1 cellular context compared by ENCODE assay signal in the genomic region with DNA sequence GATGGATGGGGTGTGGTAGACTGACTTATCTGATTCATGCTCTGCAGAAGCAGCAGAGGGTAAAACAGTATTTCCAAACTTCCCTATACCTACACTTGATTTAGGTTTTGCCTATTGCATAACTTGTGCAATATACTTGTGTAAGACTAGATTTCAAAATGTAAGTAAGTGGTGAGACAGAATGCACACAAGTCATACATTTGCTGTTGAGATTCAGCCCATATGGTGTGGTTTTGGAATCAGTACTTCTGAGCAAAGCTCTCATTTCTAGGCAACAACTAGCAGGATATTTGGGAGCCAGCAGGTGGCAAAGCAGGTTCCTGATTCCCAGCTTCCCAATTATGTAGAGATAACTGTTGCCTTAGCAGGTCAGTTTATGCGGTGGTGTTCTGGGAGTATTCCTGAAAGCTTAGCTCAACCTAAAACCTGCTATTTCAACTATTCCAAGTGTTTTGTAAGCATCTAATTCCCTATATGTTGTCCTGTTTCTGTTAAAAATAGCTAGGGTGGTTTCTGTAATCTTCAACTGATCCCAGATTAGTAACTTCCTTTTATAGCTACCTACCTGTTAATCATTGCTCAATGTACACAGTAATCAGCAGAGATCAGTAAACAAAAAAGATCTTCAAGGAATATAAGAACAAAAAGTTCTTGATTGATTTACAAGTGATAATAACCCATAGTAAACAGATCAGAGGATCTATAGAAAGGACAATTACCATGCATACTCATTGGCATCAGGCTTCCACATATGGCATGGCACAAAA.
TF ChIP-seq lines count a peak whose summit lies in the region.

No MANE protein-coding gene starts in this region.

TF ChIP-seq in HepG2, 621 proteins besides CTCF, POLR2A, EP300 and RAD21 (continued from another document):
- TF ChIP-seq ZNF569 (CRISPR knock-in tag; IDR thresholded peaks at IDR 0.05; ENCODE audit: borderline replicate concordance): no peak
- TF ChIP-seq, protein P1, sequence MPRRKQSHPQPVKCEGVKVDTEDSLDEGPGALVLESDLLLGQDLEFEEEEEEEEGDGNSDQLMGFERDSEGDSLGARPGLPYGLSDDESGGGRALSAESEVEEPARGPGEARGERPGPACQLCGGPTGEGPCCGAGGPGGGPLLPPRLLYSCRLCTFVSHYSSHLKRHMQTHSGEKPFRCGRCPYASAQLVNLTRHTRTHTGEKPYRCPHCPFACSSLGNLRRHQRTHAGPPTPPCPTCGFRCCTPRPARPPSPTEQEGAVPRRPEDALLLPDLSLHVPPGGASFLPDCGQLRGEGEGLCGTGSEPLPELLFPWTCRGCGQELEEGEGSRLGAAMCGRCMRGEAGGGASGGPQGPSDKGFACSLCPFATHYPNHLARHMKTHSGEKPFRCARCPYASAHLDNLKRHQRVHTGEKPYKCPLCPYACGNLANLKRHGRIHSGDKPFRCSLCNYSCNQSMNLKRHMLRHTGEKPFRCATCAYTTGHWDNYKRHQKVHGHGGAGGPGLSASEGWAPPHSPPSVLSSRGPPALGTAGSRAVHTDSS (CRISPR knock-in tag; conservative IDR thresholded peaks at IDR 0.05): no peak
- TF ChIP-seq PAWR (CRISPR knock-in tag; IDR thresholded peaks at IDR 0.05; ENCODE audit: borderline replicate concordance): no peak
- no peak for TF ChIP-seq KDM2A (CRISPR knock-in tag; IDR thresholded peaks at IDR 0.05; ENCODE audit: borderline replicate concordance, low read depth)
- no peak for TF ChIP-seq TSC22D2 (CRISPR knock-in tag; IDR thresholded peaks at IDR 0.05; ENCODE audit: borderline replicate concordance)
- no peak for TF ChIP-seq ZNF431 (CRISPR knock-in tag; IDR thresholded peaks at IDR 0.05; ENCODE audit: borderline replicate concordance, low read depth)
- TF ChIP-seq IRF2 (CRISPR knock-in tag; IDR thresholded peaks at IDR 0.05): no peak
- no peak for TF ChIP-seq KDM4B (CRISPR knock-in tag; IDR thresholded peaks at IDR 0.05)
- no peak for TF ChIP-seq SALL2 (CRISPR knock-in tag; IDR thresholded peaks at IDR 0.05)
- no peak for TF ChIP-seq ZNF746 (CRISPR knock-in tag; IDR thresholded peaks at IDR 0.05)
- no peak for TF ChIP-seq SOX6 (IDR thresholded peaks at IDR 0.05)
- TF ChIP-seq SOX6 (CRISPR knock-in tag; IDR thresholded peaks at IDR 0.05): 0 out of 2 replicates have a peak, but pooled peaks have one; percentile 14
- no peak for TF ChIP-seq AKAP8 (CRISPR knock-in tag; IDR thresholded peaks at IDR 0.05)
- no peak for TF ChIP-seq SALL1 (CRISPR knock-in tag; IDR thresholded peaks at IDR 0.05)
- no peak for TF ChIP-seq ATF7 (IDR thresholded peaks at IDR 0.05)
- no peak for TF ChIP-seq ATF7 (CRISPR knock-in tag; IDR thresholded peaks at IDR 0.05)
- TF ChIP-seq FOXC1 (CRISPR knock-in tag; IDR thresholded peaks at IDR 0.05; ENCODE audit: borderline replicate concordance): no peak
- TF ChIP-seq ZNF33A (CRISPR knock-in tag; IDR thresholded peaks at IDR 0.05; ENCODE audit: borderline replicate concordance): no peak
- TF ChIP-seq CHD2 (IDR thresholded peaks at IDR 0.05; ENCODE audit: low read depth, low read length): no peak
- no peak for TF ChIP-seq ZNF343 (CRISPR knock-in tag; IDR thresholded peaks at IDR 0.05)
- no peak for TF ChIP-seq ZNF713 (CRISPR knock-in tag; IDR thresholded peaks at IDR 0.05)
- TF ChIP-seq, protein P2, sequence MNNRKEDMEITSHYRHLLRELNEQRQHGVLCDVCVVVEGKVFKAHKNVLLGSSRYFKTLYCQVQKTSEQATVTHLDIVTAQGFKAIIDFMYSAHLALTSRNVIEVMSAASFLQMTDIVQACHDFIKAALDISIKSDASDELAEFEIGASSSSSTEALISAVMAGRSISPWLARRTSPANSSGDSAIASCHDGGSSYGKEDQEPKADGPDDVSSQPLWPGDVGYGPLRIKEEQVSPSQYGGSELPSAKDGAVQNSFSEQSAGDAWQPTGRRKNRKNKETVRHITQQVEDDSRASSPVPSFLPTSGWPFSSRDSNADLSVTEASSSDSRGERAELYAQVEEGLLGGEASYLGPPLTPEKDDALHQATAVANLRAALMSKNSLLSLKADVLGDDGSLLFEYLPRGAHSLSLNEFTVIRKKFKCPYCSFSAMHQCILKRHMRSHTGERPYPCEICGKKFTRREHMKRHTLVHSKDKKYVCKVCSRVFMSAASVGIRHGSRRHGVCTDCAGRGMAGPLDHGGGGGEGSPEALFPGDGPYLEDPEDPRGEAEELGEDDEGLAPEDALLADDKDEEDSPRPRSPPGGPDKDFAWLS (CRISPR knock-in tag; IDR thresholded peaks at IDR 0.05; ENCODE audit: borderline replicate concordance): no peak
- TF ChIP-seq MIXL1 (CRISPR knock-in tag; IDR thresholded peaks at IDR 0.05): peak; percentile 87
- TF ChIP-seq, protein P3, sequence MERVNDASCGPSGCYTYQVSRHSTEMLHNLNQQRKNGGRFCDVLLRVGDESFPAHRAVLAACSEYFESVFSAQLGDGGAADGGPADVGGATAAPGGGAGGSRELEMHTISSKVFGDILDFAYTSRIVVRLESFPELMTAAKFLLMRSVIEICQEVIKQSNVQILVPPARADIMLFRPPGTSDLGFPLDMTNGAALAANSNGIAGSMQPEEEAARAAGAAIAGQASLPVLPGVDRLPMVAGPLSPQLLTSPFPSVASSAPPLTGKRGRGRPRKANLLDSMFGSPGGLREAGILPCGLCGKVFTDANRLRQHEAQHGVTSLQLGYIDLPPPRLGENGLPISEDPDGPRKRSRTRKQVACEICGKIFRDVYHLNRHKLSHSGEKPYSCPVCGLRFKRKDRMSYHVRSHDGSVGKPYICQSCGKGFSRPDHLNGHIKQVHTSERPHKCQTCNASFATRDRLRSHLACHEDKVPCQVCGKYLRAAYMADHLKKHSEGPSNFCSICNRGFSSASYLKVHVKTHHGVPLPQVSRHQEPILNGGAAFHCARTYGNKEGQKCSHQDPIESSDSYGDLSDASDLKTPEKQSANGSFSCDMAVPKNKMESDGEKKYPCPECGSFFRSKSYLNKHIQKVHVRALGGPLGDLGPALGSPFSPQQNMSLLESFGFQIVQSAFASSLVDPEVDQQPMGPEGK (CRISPR knock-in tag; IDR thresholded peaks at IDR 0.05): no peak
- peak; percentile 9; the same call in 1 of the 2 replicates for TF ChIP-seq FOXA3 (CRISPR knock-in tag; IDR thresholded peaks at IDR 0.05)
- TF ChIP-seq, protein P4, sequence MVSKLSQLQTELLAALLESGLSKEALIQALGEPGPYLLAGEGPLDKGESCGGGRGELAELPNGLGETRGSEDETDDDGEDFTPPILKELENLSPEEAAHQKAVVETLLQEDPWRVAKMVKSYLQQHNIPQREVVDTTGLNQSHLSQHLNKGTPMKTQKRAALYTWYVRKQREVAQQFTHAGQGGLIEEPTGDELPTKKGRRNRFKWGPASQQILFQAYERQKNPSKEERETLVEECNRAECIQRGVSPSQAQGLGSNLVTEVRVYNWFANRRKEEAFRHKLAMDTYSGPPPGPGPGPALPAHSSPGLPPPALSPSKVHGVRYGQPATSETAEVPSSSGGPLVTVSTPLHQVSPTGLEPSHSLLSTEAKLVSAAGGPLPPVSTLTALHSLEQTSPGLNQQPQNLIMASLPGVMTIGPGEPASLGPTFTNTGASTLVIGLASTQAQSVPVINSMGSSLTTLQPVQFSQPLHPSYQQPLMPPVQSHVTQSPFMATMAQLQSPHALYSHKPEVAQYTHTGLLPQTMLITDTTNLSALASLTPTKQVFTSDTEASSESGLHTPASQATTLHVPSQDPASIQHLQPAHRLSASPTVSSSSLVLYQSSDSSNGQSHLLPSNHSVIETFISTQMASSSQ (IDR thresholded peaks at IDR 0.05; ENCODE audit: low read depth): peak; percentile 52
- TF ChIP-seq, protein P4 (CRISPR knock-in tag; IDR thresholded peaks at IDR 0.05; ENCODE audit: borderline replicate concordance): no peak
- no peak for TF ChIP-seq NCOA1 (CRISPR knock-in tag; IDR thresholded peaks at IDR 0.05)
- no peak for TF ChIP-seq ZNF30 (CRISPR knock-in tag; IDR thresholded peaks at IDR 0.05)
- TF ChIP-seq, protein P5, sequence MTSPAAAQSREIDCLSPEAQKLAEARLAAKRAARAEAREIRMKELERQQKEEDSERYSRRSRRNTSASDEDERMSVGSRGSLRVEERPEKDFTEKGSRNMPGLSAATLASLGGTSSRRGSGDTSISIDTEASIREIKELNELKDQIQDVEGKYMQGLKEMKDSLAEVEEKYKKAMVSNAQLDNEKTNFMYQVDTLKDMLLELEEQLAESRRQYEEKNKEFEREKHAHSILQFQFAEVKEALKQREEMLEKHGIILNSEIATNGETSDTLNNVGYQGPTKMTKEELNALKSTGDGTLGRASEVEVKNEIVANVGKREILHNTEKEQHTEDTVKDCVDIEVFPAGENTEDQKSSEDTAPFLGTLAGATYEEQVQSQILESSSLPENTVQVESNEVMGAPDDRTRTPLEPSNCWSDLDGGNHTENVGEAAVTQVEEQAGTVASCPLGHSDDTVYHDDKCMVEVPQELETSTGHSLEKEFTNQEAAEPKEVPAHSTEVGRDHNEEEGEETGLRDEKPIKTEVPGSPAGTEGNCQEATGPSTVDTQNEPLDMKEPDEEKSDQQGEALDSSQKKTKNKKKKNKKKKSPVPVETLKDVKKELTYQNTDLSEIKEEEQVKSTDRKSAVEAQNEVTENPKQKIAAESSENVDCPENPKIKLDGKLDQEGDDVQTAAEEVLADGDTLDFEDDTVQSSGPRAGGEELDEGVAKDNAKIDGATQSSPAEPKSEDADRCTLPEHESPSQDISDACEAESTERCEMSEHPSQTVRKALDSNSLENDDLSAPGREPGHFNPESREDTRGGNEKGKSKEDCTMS (CRISPR knock-in tag; conservative IDR thresholded peaks at IDR 0.05): no peak
- no peak for TF ChIP-seq NRL (CRISPR knock-in tag; IDR thresholded peaks at IDR 0.05; ENCODE audit: borderline replicate concordance)
- TF ChIP-seq, protein P6, sequence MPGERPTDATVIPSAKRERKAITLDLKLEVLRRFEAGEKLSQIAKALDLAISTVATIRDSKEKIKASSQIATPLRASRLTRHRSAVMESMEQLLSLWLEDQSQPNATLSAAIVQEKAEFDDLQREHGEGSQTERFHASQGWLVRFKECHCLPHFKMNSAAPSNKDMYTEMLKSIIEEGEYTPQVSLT (CRISPR knock-in tag; IDR thresholded peaks at IDR 0.05; ENCODE audit: borderline replicate concordance, low read depth): no peak
- TF ChIP-seq POLR2AphosphoS5 (IDR thresholded peaks at IDR 0.05; ENCODE audit: low read depth, low read length): no peak
- TF ChIP-seq GATAD1 (CRISPR knock-in tag; IDR thresholded peaks at IDR 0.05): no peak
- no peak for TF ChIP-seq ZNF572 (CRISPR knock-in tag; IDR thresholded peaks at IDR 0.05)
- no peak for TF ChIP-seq ZNF430 (CRISPR knock-in tag; IDR thresholded peaks at IDR 0.05)
- 0 out of 4 replicates have a peak, but pooled peaks of 1 of the 2 experiments have one; percentile 30 for TF ChIP-seq KLF16 (CRISPR knock-in tag; IDR thresholded peaks at IDR 0.05)
